ENCODE assay signal across 10 cellular contexts in the genomic region with DNA sequence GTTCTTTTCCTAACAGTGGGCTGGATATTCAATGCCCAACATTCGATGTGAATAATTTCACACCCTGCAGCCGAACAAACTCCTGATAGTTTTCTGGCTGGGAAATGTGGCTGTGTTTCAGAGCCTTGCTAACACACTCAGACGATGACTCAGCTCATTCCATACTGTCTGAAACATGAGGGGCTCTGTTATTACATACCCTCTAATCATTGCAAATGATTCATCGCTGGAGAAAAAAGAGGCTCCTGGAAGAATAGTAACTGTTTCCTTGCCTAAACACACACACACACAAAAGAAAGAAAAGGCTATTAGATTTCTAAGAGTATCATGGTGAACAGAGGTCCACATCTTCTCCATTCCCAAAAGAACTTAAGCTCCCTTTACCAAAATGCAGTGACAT.
DNase-seq lines count a peak whose midpoint lies in the region; ATAC-seq, FAIRE-seq and TF ChIP-seq lines count a peak whose summit lies in the region.
"Had no signal": no experiment of that assay in that cellular context is flagged by ENCODE, and none has a peak within 500 bp of the region (broad histone marks: within the 10 kb centered on the region; RNA-seq: fewer than 3 reads in every experiment).

No MANE protein-coding gene starts in this region.

- H3K27ac Mint-ChIP-seq in brain: peak overlapping the region; percentile 77 to 91 (median 84)

- no peaks in the 10 kb centered on the region for H3K9me3 Mint-ChIP-seq in brain

- TF ChIP-seq EP300 in transverse colon (IDR thresholded peaks at IDR 0.05; ENCODE audit: low read depth): no peak

- no peaks in the 10 kb centered on the region for H3K36me3 ChIP-seq in transverse colon
- no peaks in the 10 kb centered on the region for H3K36me3 ChIP-seq in H7 (replicated peaks; ENCODE audit: control insufficient read depth, insufficient read depth, low read length)

- TF ChIP-seq CTCF in AG04449 (IDR thresholded peaks at IDR 0.05; ENCODE audit: insufficient read depth, low read length, missing control alignments) (no peak), brain (conservative IDR thresholded peaks at IDR 0.05) (no peak), transverse colon (IDR thresholded peaks at IDR 0.05) (no peak)

- H3K9me3 ChIP-seq in transverse colon: no peaks in the 10 kb centered on the region

- intact Hi-C loops in transverse colon (cut with DNase I; ENCODE audit: low total_unique reads): no loop called here

- CTCF ChIA-PET in AG04449 (lab: Yijun Ruan, JAX): interaction anchor here (1.0 to 1.3 kb wide), 3 partner anchors 12 to 50 kb away, joined by 3 to 4 read pairs (median 3); no protein-coding TSS in a partner anchor

- no peaks in the 10 kb centered on the region for H3K27me3 Mint-ChIP-seq in brain

- H3K4me3 ChIP-seq in AG04449 (ENCODE audit: low read depth, low read length) (no peak overlapping the region; the same call in 1 of the 2 replicates), transverse colon (no peak overlapping the region), H7 (ENCODE audit: insufficient read depth, low read depth, low read length) (no peak overlapping the region)

- POLR2A ChIA-PET in AG04449 (lab: Yijun Ruan, JAX): no interaction called here

- DNase-seq in AG04449 (ENCODE audit: low read depth, low spot score): peak; percentile 89
- peak; percentile 80 for DNase-seq in HTR-8/SVneo (ENCODE audit: insufficient read length, low spot score)
- peak; percentile 41 for DNase-seq in left kidney (ENCODE audit: low read depth, low spot score)
- DNase-seq in transverse colon: no peak
- no peak for DNase-seq in stimulated activated CD8-positive, alpha-beta memory T cell treated with anti-CD3 and anti-CD28 coated beads, Interleukin-4, amount 100 ng/mL, for 48 hours
- DNase-seq in H7: no peak
- DNase-seq: activated CD8-positive, alpha-beta memory T cell treated with anti-CD3 and anti-CD28 coated beads for 24 hours; DND-41 had no signal

- TF ChIP-seq POLR2A in transverse colon (IDR thresholded peaks at IDR 0.05): no peak

- peaks cover under 1% of the 10 kb centered on the region for H3K36me3 Mint-ChIP-seq in brain

- H3K4me1 Mint-ChIP-seq in brain: peaks cover 62% of the 10 kb centered on the region

- peak overlapping the region in 2 of 5 experiments; percentile 42 to 46 for H3K4me3 Mint-ChIP-seq in brain

- FAIRE-seq in HTR-8/SVneo (lab: Jason Lieb, UNC): peak; percentile 88

- ATAC-seq in GM21619 (IDR thresholded peaks at IDR 0.05; ENCODE audit: unreplicated experiment): no peak

- H3K27ac ChIP-seq in transverse colon: peak overlapping the region in 1 of 4 donors; percentile 37

- in situ Hi-C loops in transverse colon (cut with MboI; ENCODE audit: low pct_ligation_motif_present in 1 of 4, low pct_unique_long_range_greater_than_20kb in 1 of 4, low sequenced_read_pairs in 3 of 4): no loop called here

- H3K4me1 ChIP-seq in transverse colon: peaks cover 0 to 10% (median 2%) of the 10 kb centered on the region in 4 donors

- H3K27me3 ChIP-seq in transverse colon (no peaks in the 10 kb centered on the region), H7 (ENCODE audit: control insufficient read depth, insufficient read depth, low read length) (no peaks in the 10 kb centered on the region)

- 81 to 96% methylated on average over 4 of the region's 4 CpGs for WGBS in transverse colon (ENCODE audit: low coverage in 1 of 2), 2 donors

Comparison
In these comparisons a context has a peak if more than half of its experiments do, and no peak if none do; other contexts are left out.
1. DNase-seq: peak in AG04449 (single experiment), HTR-8/SVneo (single experiment) and left kidney (single experiment); none in transverse colon (single experiment), stimulated activated CD8-positive, alpha-beta memory T cell treated with anti-CD3 and anti-CD28 coated beads, Interleukin-4, amount 100 ng/mL, for 48 hours (single experiment) and H7 (single experiment).